Comparison of ENCODE assay signal across 1 cellular context in the genomic region with DNA sequence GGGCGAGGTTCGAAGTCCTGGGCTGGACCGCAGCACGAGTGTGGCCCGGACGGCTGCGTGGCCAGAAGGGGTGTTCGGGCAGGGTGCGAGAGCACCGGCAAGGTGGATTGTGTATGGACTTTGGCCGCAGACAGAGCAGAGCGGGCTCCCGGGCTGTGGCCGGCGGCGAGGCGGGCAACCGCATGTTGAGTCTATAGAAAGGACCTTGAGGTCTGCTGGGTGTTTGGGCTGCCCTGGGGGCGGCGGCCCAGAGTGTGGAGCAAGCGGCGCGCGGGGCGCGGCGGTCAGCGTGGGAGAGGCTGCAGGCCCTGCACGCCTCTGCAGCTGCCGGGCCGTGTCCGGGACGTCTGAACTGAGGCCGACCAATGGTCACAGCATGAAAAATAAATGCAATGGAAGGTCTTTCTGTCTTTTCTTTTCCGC.
A peak's percentile ranks its signal among the peaks of the same experiment; 100 is the strongest.
TF ChIP-seq lines count a peak whose summit lies in the region.

No MANE protein-coding gene starts in this region.

TF ChIP-seq in GM12878, 131 proteins besides CTCF, POLR2A, EP300 and RAD21:
- TF ChIP-seq SUZ12 (IDR thresholded peaks at IDR 0.05; ENCODE audit: unreplicated experiment) (peak; percentile 89), RFX5 (IDR thresholded peaks at IDR 0.05; ENCODE audit: low read depth, low read length) (no peak)
